8 cellular contexts compared by ENCODE assay signal in genomic region chr7:73667344-73668102, GRCh38. TPM values are rescaled to one million over a fixed set of nuclear protein-coding genes. Genes with fewer than 3 reads are reported as not detected.
A peak's percentile ranks its signal among the peaks of the same experiment; 100 is the strongest.
DNase-seq lines count a peak whose midpoint lies in the region; ATAC-seq and TF ChIP-seq lines count a peak whose summit lies in the region.

TSS of gene VPS37D (plus strand) at chr7:73667831. CDS start at chr7:73667959, 128 bp downstream.

- peak; percentile 83 for TF ChIP-seq CTCF in lung (IDR thresholded peaks at IDR 0.05; ENCODE audit: control extremely low read depth, extremely low read depth)

- WGBS in lung, 2 donors = 4 to 7% methylated on average over 23 to 79 of the region's 79 CpGs

- peaks cover 3 to 7% of the 10 kb centered on the region in 2 donors for H3K9me3 ChIP-seq in lung (ENCODE audit: control insufficient read depth in 2 of 2, insufficient read depth in 1 of 2, low read length in 1 of 2)

- DNase-seq in Ammon's horn (ENCODE audit: low spot score) (peak; percentile 86), NCI-H526 (lab: John Stamatoyannopoulos, UW) (peak; percentile 46 to 93), ecto neural progenitor cell (ENCODE audit: low spot score) (peak; percentile 96), lung (ENCODE audit: low spot score) (peak; percentile 89)
- peak; percentile 93 for DNase-seq in activated CD4-positive, alpha-beta T cell treated with anti-CD3 and anti-CD28 coated beads, Interleukin-2, amount 50 U/mL, for 48 hours
- DNase-seq in stimulated activated CD4-positive, alpha-beta T cell treated with anti-CD3 and anti-CD28 coated beads, TNF-alpha, amount 100 ng/mL, for 1 hour (ENCODE audit: low read depth in 3 of 3, low spot score in 1 of 3) = peak; percentile 82 to 95 (median 93)

- peak within 1 kb of the TSS; percentile 64 for H3K4me3 ChIP-seq in lung

- no peaks in the 10 kb centered on the region for H3K36me3 ChIP-seq in lung (ENCODE audit: control insufficient read depth in 2 of 2, insufficient read depth in 2 of 2, low read length in 2 of 2)

- ATAC-seq in GM19035 (IDR thresholded peaks at IDR 0.05; ENCODE audit: unreplicated experiment) (peak; percentile 87), HG03354 (IDR thresholded peaks at IDR 0.05; ENCODE audit: poor library complexity, severe bottlenecking, unreplicated experiment) (peak; percentile 94), lung (ENCODE audit: insufficient read depth, low FRiP score) (peak; percentile 93)

- H3K27ac ChIP-seq in lung (ENCODE audit: low read depth in 1 of 2, low read length in 1 of 2) = no peak within 1 kb of the TSS

- H3K27me3 ChIP-seq in lung (ENCODE audit: control insufficient read depth, insufficient read depth) = no peaks in the 10 kb centered on the region

- H3K4me1 ChIP-seq in lung (ENCODE audit: control insufficient read depth in 2 of 2, insufficient read depth in 2 of 2, low read length in 2 of 2) = peaks cover 0 to 6% of the 10 kb centered on the region in 2 donors

RNA-seq across cellular contexts. Expression of gene VPS37D, which starts in this region (rescaled TPM):
- 1 to 10 TPM; 1.3 to 5.5 TPM for total RNA-seq in lung
- 1 to 10 TPM in 1 of 2 donors, under 1 TPM in 1; 0.66 to 1.3 TPM for polyA plus RNA-seq in lung
